Comparison of ENCODE assay signal across 11 cellular contexts in genomic region chr5:167378894-167379723, GRCh38.
"Had no signal": no experiment of that assay in that cellular context is flagged by ENCODE, and none has a peak within 500 bp of the region (broad histone marks: within the 10 kb centered on the region; RNA-seq: fewer than 3 reads in every experiment).

No MANE protein-coding gene starts in this region.

- H3K4me3 Mint-ChIP-seq: activated CD4-positive, alpha-beta memory T cell treated with anti-CD3 and anti-CD28 coated beads, Interleukin-2, amount 10 ng/mL, durations not matched to agents 7 days and 5 days; activated T-cell treated with anti-CD3 and anti-CD28 coated beads, Interleukin-2, amount 50 U/mL, for 72 hours; neural crest cell had no signal

- H3K4me3 ChIP-seq: ascending aorta, cardiac muscle cell, coronary artery, tibial artery had no signal

- DNase-seq: activated CD4-positive, alpha-beta memory T cell treated with anti-CD3 and anti-CD28 coated beads, Interleukin-2, amount 10 ng/mL, durations not matched to agents 7 days and 5 days; activated CD4-positive, CD25-positive, alpha-beta regulatory T cell treated with anti-CD3 and anti-CD28 coated beads, Interleukin-2, amount 50 U/mL, for 72 hours; activated CD8-positive, alpha-beta memory T cell treated with anti-CD3 and anti-CD28 coated beads, Interleukin-2, amount 50 U/mL, for 4 hours; activated T-cell treated with anti-CD3 and anti-CD28 coated beads, Interleukin-2, amount 50 U/mL, for 72 hours; effector memory CD4-positive, alpha-beta T cell; kidney glomerular epithelial cell; tibial artery had no signal

- H3K9me3 ChIP-seq: ascending aorta had no signal

- ATAC-seq: activated T-cell treated with anti-CD3 and anti-CD28 coated beads, Interleukin-2, amount 50 U/mL, for 72 hours had no signal

- H3K27ac Mint-ChIP-seq: activated CD4-positive, alpha-beta memory T cell treated with anti-CD3 and anti-CD28 coated beads, Interleukin-2, amount 10 ng/mL, durations not matched to agents 7 days and 5 days; activated T-cell treated with anti-CD3 and anti-CD28 coated beads, Interleukin-2, amount 50 U/mL, for 72 hours had no signal

- H3K27me3 Mint-ChIP-seq: activated CD4-positive, alpha-beta memory T cell treated with anti-CD3 and anti-CD28 coated beads, Interleukin-2, amount 10 ng/mL, durations not matched to agents 7 days and 5 days had no signal

- H3K4me1 Mint-ChIP-seq: activated CD4-positive, alpha-beta memory T cell treated with anti-CD3 and anti-CD28 coated beads, Interleukin-2, amount 10 ng/mL, durations not matched to agents 7 days and 5 days; neural crest cell had no signal

- H3K36me3 ChIP-seq: ascending aorta, cardiac muscle cell, tibial artery had no signal

- H3K4me1 ChIP-seq: ascending aorta, tibial artery had no signal

- H3K9me3 Mint-ChIP-seq: activated CD4-positive, alpha-beta memory T cell treated with anti-CD3 and anti-CD28 coated beads, Interleukin-2, amount 10 ng/mL, durations not matched to agents 7 days and 5 days; neural crest cell had no signal

- H3K27me3 ChIP-seq: ascending aorta, cardiac muscle cell, tibial artery had no signal
